In genomic region chr3:45034612-45035252, GRCh38 we compare ENCODE assay signal across 8 cellular contexts. TPM values are rescaled to one million over a fixed set of nuclear protein-coding genes. Genes with fewer than 3 reads are reported as not detected.
DNase-seq lines count a peak whose midpoint lies in the region; ATAC-seq and TF ChIP-seq lines count a peak whose summit lies in the region.

No MANE protein-coding gene starts in this region.

- no peak overlapping the region for H3K4me3 Mint-ChIP-seq in activated naive CD8-positive, alpha-beta T cell treated with anti-CD3 and anti-CD28 coated beads, Interleukin-2, amount 50 U/mL, for 24 hours
- H3K4me3 Mint-ChIP-seq in nephron progenitor cell: peak overlapping the region; percentile 50

- TF ChIP-seq CTCF in nephron progenitor cell (IDR thresholded peaks at IDR 0.05): no peak
- TF ChIP-seq CTCF in omental fat pad (IDR thresholded peaks at IDR 0.05): no peak

- DNase-seq in CMK (ENCODE audit: low read depth) (peak; percentile 75), nephron progenitor cell (no peak), omental fat pad (ENCODE audit: low spot score) (no peak), iPS-NIHi7 (ENCODE audit: extremely low spot score) (no peak), D341Med (ENCODE audit: low spot score) (no peak), GM03348 (ENCODE audit: low spot score) (no peak)
- peak; percentile 38 for DNase-seq in activated naive CD8-positive, alpha-beta T cell treated with anti-CD3 and anti-CD28 coated beads, Interleukin-2, amount 50 U/mL, for 24 hours

- H3K36me3 Mint-ChIP-seq in activated naive CD8-positive, alpha-beta T cell treated with anti-CD3 and anti-CD28 coated beads, Interleukin-2, amount 50 U/mL, for 24 hours (ENCODE audit: low read depth): no peaks in the 10 kb centered on the region
- H3K36me3 Mint-ChIP-seq in nephron progenitor cell (ENCODE audit: low read depth): no peaks in the 10 kb centered on the region

- no peaks in the 10 kb centered on the region for H3K9me3 Mint-ChIP-seq in activated naive CD8-positive, alpha-beta T cell treated with anti-CD3 and anti-CD28 coated beads, Interleukin-2, amount 50 U/mL, for 24 hours
- no peaks in the 10 kb centered on the region for H3K9me3 Mint-ChIP-seq in nephron progenitor cell

- no peak overlapping the region for H3K27ac Mint-ChIP-seq in activated naive CD8-positive, alpha-beta T cell treated with anti-CD3 and anti-CD28 coated beads, Interleukin-2, amount 50 U/mL, for 24 hours
- H3K27ac Mint-ChIP-seq in nephron progenitor cell: no peak overlapping the region

- ATAC-seq in activated naive CD8-positive, alpha-beta T cell treated with anti-CD3 and anti-CD28 coated beads, Interleukin-2, amount 50 U/mL, for 24 hours: peak; percentile 50
- no peak for ATAC-seq in omental fat pad (ENCODE audit: low FRiP score)

- no peaks in the 10 kb centered on the region for H3K9me3 ChIP-seq in KOPT-K1 (ENCODE audit: insufficient read depth, low read length, poor library complexity, severe bottlenecking)

- peaks cover 21% of the 10 kb centered on the region for H3K4me1 Mint-ChIP-seq in activated naive CD8-positive, alpha-beta T cell treated with anti-CD3 and anti-CD28 coated beads, Interleukin-2, amount 50 U/mL, for 24 hours
- peaks cover 32% of the 10 kb centered on the region for H3K4me1 Mint-ChIP-seq in nephron progenitor cell

- no peaks in the 10 kb centered on the region for H3K36me3 ChIP-seq in KOPT-K1 (ENCODE audit: insufficient read depth, low read length)

- H3K27me3 Mint-ChIP-seq in activated naive CD8-positive, alpha-beta T cell treated with anti-CD3 and anti-CD28 coated beads, Interleukin-2, amount 50 U/mL, for 24 hours: peaks cover 36% of the 10 kb centered on the region
- H3K27me3 Mint-ChIP-seq in nephron progenitor cell (ENCODE audit: low read depth, poor library complexity): peaks cover 48% of the 10 kb centered on the region

- H3K27ac ChIP-seq in KOPT-K1 (ENCODE audit: low read depth, low read length, poor library complexity, severe bottlenecking): peak overlapping the region; percentile 54

RNA-seq across cellular contexts. Expression of gene CLEC3B, which starts 8.6 kb away (rescaled TPM):
- total RNA-seq in omental fat pad: 100 to 1,000 TPM in 3 of 4 donors, 10 to 100 TPM in 1; 58.9 to 297 (median 125) TPM

RNA-seq across cellular contexts. Expression of gene EXOSC7, which starts 58.7 kb away (rescaled TPM):
- 10 to 100 TPM; 31.7 to 47.7 (median 39.0) TPM for total RNA-seq in omental fat pad

RNA-seq across cellular contexts. Expression of gene ZDHHC3, which starts 58.8 kb away (rescaled TPM):
- total RNA-seq in omental fat pad: 10 to 100 TPM; 72.0 to 99.8 (median 80.1) TPM

Comparison
In these comparisons a context has a peak if more than half of its experiments do, and no peak if none do; other contexts are left out.
1. DNase-seq: peak in CMK (single experiment) and activated naive CD8-positive, alpha-beta T cell treated with anti-CD3 and anti-CD28 coated beads, Interleukin-2, amount 50 U/mL, for 24 hours (single experiment); none in nephron progenitor cell (single experiment), omental fat pad (single experiment), iPS-NIHi7 (single experiment), D341Med (single experiment) and GM03348 (single experiment).